21 cellular contexts compared by ENCODE assay signal in genomic region chr6:79756496-79756895, GRCh38.
DNase-seq lines count a peak whose midpoint lies in the region; ATAC-seq, FAIRE-seq and TF ChIP-seq lines count a peak whose summit lies in the region.
"Had no signal": no experiment of that assay in that cellular context is flagged by ENCODE, and none has a peak within 500 bp of the region (broad histone marks: within the 10 kb centered on the region; RNA-seq: fewer than 3 reads in every experiment).

No MANE protein-coding gene starts in this region.

- no peak overlapping the region for H2BK120ac ChIP-seq in IMR-90 (ENCODE audit: low read depth, low read length)

- no peak overlapping the region for H3K23ac ChIP-seq in IMR-90 (ENCODE audit: low read depth, low read length)

- TF ChIP-seq POLR2A in IMR-90 (IDR thresholded peaks at IDR 0.05; ENCODE audit: low read depth, low read length), result no peak

- no peak overlapping the region for H3K4ac ChIP-seq in IMR-90 (ENCODE audit: low read depth, low read length)

- no peaks in the 10 kb centered on the region for H4K20me1 ChIP-seq in IMR-90 (ENCODE audit: insufficient read depth, low read length)

- CTCF ChIA-PET in BJ (lab: Yijun Ruan, JAX), result no interaction called here
- CTCF ChIA-PET in IMR-90 (lab: Yijun Ruan, JAX), result interaction anchor here (0.6 kb wide), 1 partner anchor 394 kb away, joined by 4 read pairs; no protein-coding TSS in a partner anchor

- no peak overlapping the region for H2AK5ac ChIP-seq in IMR-90 (ENCODE audit: low read depth, low read length)

- H3K56ac ChIP-seq in IMR-90 (ENCODE audit: extremely low read depth, insufficient read depth, low read length), result no peak overlapping the region

- peak; percentile 42 for ATAC-seq in IMR-90 (ENCODE audit: low read depth)

- no peak overlapping the region for H2BK15ac ChIP-seq in IMR-90 (ENCODE audit: low read depth, low read length)

- no peaks in the 10 kb centered on the region for H3K9me3 ChIP-seq in IMR-90 (ENCODE audit: control insufficient read depth, insufficient read depth, low read length)
- H3K9me3 ChIP-seq: HAP-1, SK-N-SH had no signal

- no peak overlapping the region for H2BK20ac ChIP-seq in IMR-90 (ENCODE audit: low read depth, low read length)

- H3K27me3 ChIP-seq in BJ (ENCODE audit: control insufficient read depth, insufficient read depth, low read length) (no peaks in the 10 kb centered on the region), IMR-90 (ENCODE audit: control insufficient read depth, insufficient read depth, low read length) (no peaks in the 10 kb centered on the region)

- TF ChIP-seq RAD21 in IMR-90 (IDR thresholded peaks at IDR 0.05; ENCODE audit: low read length), result no peak

- no peaks in the 10 kb centered on the region for H3K4me1 ChIP-seq in IMR-90 (ENCODE audit: control insufficient read depth, insufficient read depth, low read length)
- H3K4me1 ChIP-seq: HAP-1 had no signal

- H3K14ac ChIP-seq in IMR-90 (replicated peaks; ENCODE audit: low read depth, low read length), result no peak overlapping the region

- POLR2A ChIA-PET in BJ (lab: Charles Lee) (no interaction called here), IMR-90 (lab: Charles Lee; ENCODE audit: unreplicated experiment) (no interaction called here)

- no peak overlapping the region for H3K27ac ChIP-seq in IMR-90 (ENCODE audit: insufficient read depth, low read length)
- H3K27ac ChIP-seq: 22Rv1 had no signal

- H3K36me3 ChIP-seq in BJ (ENCODE audit: control insufficient read depth, insufficient read depth, low read length) (no peaks in the 10 kb centered on the region), IMR-90 (ENCODE audit: control insufficient read depth, insufficient read depth, low read length) (no peaks in the 10 kb centered on the region)
- H3K36me3 ChIP-seq: HAP-1 had no signal

- no peak overlapping the region for H2AK9ac ChIP-seq in IMR-90 (replicated peaks; ENCODE audit: low read depth, low read length, poor library complexity)

- H4K8ac ChIP-seq in IMR-90 (ENCODE audit: low read depth in 2 of 2, low read length in 2 of 2), result no peak overlapping the region

- no TSS peak for BruUV-seq in IMR-90 (replicated peaks; lab: Mats Ljungman, UMichigan)

- dilution Hi-C loops in IMR-90 (cut with HindIII; ENCODE audit: low sequenced_read_pairs, unreplicated experiment), result no loop called here

- H3K9me1 ChIP-seq in IMR-90 (ENCODE audit: insufficient read depth, low read length), result no peaks in the 10 kb centered on the region

- in situ Hi-C loops in IMR-90 (cut with MboI; ENCODE audit: low sequenced_read_pairs), result no loop called here

- H4K5ac ChIP-seq in IMR-90 (ENCODE audit: low read depth, low read length), result no peak overlapping the region

- no peak overlapping the region for H4K91ac ChIP-seq in IMR-90 (ENCODE audit: insufficient read depth, low read depth, low read length)

- FAIRE-seq in endometrium (lab: Jason Lieb, UNC), result peak; percentile 70
- FAIRE-seq: RCC 7860 had no signal

- TF ChIP-seq CTCF in BJ (IDR thresholded peaks at IDR 0.05; ENCODE audit: insufficient read depth, low read depth, low read length) (no peak), IMR-90 (conservative IDR thresholded peaks at IDR 0.05; ENCODE audit: low read depth, low read length) (no peak), fibroblast of villous mesenchyme (IDR thresholded peaks at IDR 0.05; ENCODE audit: insufficient read depth, low read depth, low read length) (no peak)

- no peaks in the 10 kb centered on the region for H3K79me1 ChIP-seq in IMR-90 (ENCODE audit: low read depth in 1 of 2, low read length in 2 of 2)

- DNase-seq in BJ (ENCODE audit: low read depth) (peak; percentile 22), IMR-90 (no peak), fibroblast of villous mesenchyme (ENCODE audit: low read depth) (peak; percentile 3), germinal center (ENCODE audit: low spot score) (no peak), ureter (ENCODE audit: low spot score) (no peak)
- no peak for DNase-seq in stimulated activated CD4-positive, alpha-beta T cell treated with anti-CD3 and anti-CD28 coated beads, Interleukin-4, amount 100 ng/mL, for 4 hours
- DNase-seq: Calu3, DMS79 treated with DMSO at 0.1 percent for 48 hours, GOT3, Karpas-422, NCI-H1092, NCI-H1417 treated with DMSO at 0.1 percent for 48 hours, NCI-H187 treated with DMSO at 0.1 percent for 48 hours, NCI-H2107, NCI-H524, NCI-H774, SK-N-SH had no signal

- no peak overlapping the region for H2AFZ ChIP-seq in IMR-90 (replicated peaks; ENCODE audit: low read length, poor library complexity)

- no peak overlapping the region for H2BK5ac ChIP-seq in IMR-90 (ENCODE audit: low read depth, low read length, poor library complexity, severe bottlenecking)

- WGBS in IMR-90 (ENCODE audit: extremely low coverage in 2 of 2, insufficient read length in 1 of 2), 2 experiments, result no CpG with 5 or more reads among the region's 2 CpGs

- intact Hi-C loops in IMR-90 (cut with micrococcal nuclease), result no loop called here

- H3K4me3 ChIP-seq in BJ (ENCODE audit: low read depth, low read length) (no peak overlapping the region), IMR-90 (ENCODE audit: insufficient read depth, low read depth, low read length) (no peak overlapping the region), fibroblast of villous mesenchyme (ENCODE audit: low read depth, low read length) (no peak overlapping the region)
- H3K4me3 ChIP-seq: HAP-1 had no signal

- no peak overlapping the region for H3K4me2 ChIP-seq in IMR-90 (ENCODE audit: low read depth, low read length)
- H3K4me2 ChIP-seq: SK-N-SH had no signal

- H3K9ac ChIP-seq in IMR-90 (ENCODE audit: low read depth, low read length), result no peak overlapping the region
- H3K9ac ChIP-seq: SK-N-SH had no signal

- H3K18ac ChIP-seq in IMR-90 (ENCODE audit: low read depth, low read length), result no peak overlapping the region

TF ChIP-seq in IMR-90, 13 proteins besides CTCF, POLR2A, EP300 and RAD21:
- TF ChIP-seq RFX5 (IDR thresholded peaks at IDR 0.05; ENCODE audit: low read depth, low read length) (no peak), MAZ (IDR thresholded peaks at IDR 0.05; ENCODE audit: borderline replicate concordance, low read depth, low read length) (no peak), USF2 (IDR thresholded peaks at IDR 0.05; ENCODE audit: low read depth, low read length) (no peak), BHLHE40 (IDR thresholded peaks at IDR 0.05; ENCODE audit: low read depth, low read length) (no peak), CHD1 (IDR thresholded peaks at IDR 0.05; ENCODE audit: low read depth, low read length) (no peak), MAFK (IDR thresholded peaks at IDR 0.05; ENCODE audit: low read depth, low read length) (no peak), FOS (IDR thresholded peaks at IDR 0.05; ENCODE audit: low read depth, low read length) (no peak), RCOR1 (IDR thresholded peaks at IDR 0.05; ENCODE audit: insufficient replicate concordance, low read length) (no peak), CEBPB (IDR thresholded peaks at IDR 0.05; ENCODE audit: low read depth, low read length) (no peak), NFE2L2 (IDR thresholded peaks at IDR 0.05; ENCODE audit: low read depth, low read length) (no peak), ELK1 (IDR thresholded peaks at IDR 0.05; ENCODE audit: borderline replicate concordance, low read depth, low read length) (no peak), SMC3 (IDR thresholded peaks at IDR 0.05; ENCODE audit: low read depth, low read length) (no peak), MXI1 (IDR thresholded peaks at IDR 0.05; ENCODE audit: borderline replicate concordance, low read depth, low read length) (no peak)

Comparison
In these comparisons a context has a peak if more than half of its experiments do, and no peak if none do; other contexts are left out.
1. DNase-seq: peak in BJ (single experiment) and fibroblast of villous mesenchyme (single experiment); none in IMR-90 (single experiment), germinal center (single experiment), stimulated activated CD4-positive, alpha-beta T cell treated with anti-CD3 and anti-CD28 coated beads, Interleukin-4, amount 100 ng/mL, for 4 hours (0 of 2) and ureter (single experiment).